ENCODE assay signal across 3 cellular contexts in the genomic region with DNA sequence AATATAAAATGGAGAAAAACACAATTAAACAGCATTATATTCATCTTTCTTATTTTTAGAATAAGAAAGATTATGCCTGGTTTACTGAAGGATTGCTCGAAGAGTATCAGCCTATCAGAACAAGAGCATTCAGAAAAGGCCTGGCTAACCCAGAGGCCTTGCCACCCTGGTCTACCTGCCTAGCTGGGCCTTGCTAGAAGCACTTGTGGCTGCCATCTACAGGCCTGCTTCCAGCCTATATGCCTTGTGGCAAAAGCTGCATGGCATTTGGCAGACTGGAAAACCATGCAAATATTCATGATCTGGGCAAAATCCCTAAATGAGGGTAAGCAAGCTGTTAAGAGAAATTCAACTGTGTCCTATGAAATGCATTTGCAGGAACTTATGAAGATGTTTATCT.
TF ChIP-seq lines count a peak whose summit lies in the region.

No MANE protein-coding gene starts in this region.

TF ChIP-seq in SK-N-SH treated with all-trans-retinoic acid at 6 μM for 48 hours, 23 proteins besides CTCF, POLR2A, EP300 and RAD21:
- no peak for TF ChIP-seq BACH2 (CRISPR knock-in tag; IDR thresholded peaks at IDR 0.05; ENCODE audit: borderline replicate concordance)
- TF ChIP-seq, protein P1, sequence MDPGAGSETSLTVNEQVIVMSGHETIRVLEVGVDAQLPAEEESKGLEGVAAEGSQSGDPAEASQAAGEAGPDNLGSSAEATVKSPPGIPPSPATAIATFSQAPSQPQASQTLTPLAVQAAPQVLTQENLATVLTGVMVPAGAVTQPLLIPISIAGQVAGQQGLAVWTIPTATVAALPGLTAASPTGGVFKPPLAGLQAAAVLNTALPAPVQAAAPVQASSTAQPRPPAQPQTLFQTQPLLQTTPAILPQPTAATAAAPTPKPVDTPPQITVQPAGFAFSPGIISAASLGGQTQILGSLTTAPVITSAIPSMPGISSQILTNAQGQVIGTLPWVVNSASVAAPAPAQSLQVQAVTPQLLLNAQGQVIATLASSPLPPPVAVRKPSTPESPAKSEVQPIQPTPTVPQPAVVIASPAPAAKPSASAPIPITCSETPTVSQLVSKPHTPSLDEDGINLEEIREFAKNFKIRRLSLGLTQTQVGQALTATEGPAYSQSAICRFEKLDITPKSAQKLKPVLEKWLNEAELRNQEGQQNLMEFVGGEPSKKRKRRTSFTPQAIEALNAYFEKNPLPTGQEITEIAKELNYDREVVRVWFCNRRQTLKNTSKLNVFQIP (CRISPR knock-in tag; IDR thresholded peaks at IDR 0.05; ENCODE audit: borderline replicate concordance, low read depth), result no peak
- no peak for TF ChIP-seq CSDC2 (CRISPR knock-in tag; IDR thresholded peaks at IDR 0.05)
- TF ChIP-seq RARB (CRISPR knock-in tag; IDR thresholded peaks at IDR 0.05), result no peak
- TF ChIP-seq TOX (CRISPR knock-in tag; IDR thresholded peaks at IDR 0.05; ENCODE audit: borderline replicate concordance), result no peak
- no peak for TF ChIP-seq OSR1 (CRISPR knock-in tag; IDR thresholded peaks at IDR 0.05)
- no peak for TF ChIP-seq SNAI2 (CRISPR knock-in tag; IDR thresholded peaks at IDR 0.05)
- no peak for TF ChIP-seq ZNF8 (CRISPR knock-in tag; IDR thresholded peaks at IDR 0.05)
- TF ChIP-seq ZNF565 (CRISPR knock-in tag; conservative IDR thresholded peaks at IDR 0.05; ENCODE audit: low read depth), result no peak
- TF ChIP-seq ZFP30 (CRISPR knock-in tag; IDR thresholded peaks at IDR 0.05), result no peak
- TF ChIP-seq ZFP3 (CRISPR knock-in tag; IDR thresholded peaks at IDR 0.05), result no peak
- TF ChIP-seq PPARA (CRISPR knock-in tag; IDR thresholded peaks at IDR 0.05; ENCODE audit: borderline replicate concordance), result no peak
- no peak for TF ChIP-seq ZC3H10 (CRISPR knock-in tag; IDR thresholded peaks at IDR 0.05)
- no peak for TF ChIP-seq TCF4 (CRISPR knock-in tag; IDR thresholded peaks at IDR 0.05; ENCODE audit: borderline replicate concordance)
- TF ChIP-seq ZNF70 (CRISPR knock-in tag; IDR thresholded peaks at IDR 0.05), result no peak
- no peak for TF ChIP-seq GLIS3 (CRISPR knock-in tag; IDR thresholded peaks at IDR 0.05)
- TF ChIP-seq, protein P2, sequence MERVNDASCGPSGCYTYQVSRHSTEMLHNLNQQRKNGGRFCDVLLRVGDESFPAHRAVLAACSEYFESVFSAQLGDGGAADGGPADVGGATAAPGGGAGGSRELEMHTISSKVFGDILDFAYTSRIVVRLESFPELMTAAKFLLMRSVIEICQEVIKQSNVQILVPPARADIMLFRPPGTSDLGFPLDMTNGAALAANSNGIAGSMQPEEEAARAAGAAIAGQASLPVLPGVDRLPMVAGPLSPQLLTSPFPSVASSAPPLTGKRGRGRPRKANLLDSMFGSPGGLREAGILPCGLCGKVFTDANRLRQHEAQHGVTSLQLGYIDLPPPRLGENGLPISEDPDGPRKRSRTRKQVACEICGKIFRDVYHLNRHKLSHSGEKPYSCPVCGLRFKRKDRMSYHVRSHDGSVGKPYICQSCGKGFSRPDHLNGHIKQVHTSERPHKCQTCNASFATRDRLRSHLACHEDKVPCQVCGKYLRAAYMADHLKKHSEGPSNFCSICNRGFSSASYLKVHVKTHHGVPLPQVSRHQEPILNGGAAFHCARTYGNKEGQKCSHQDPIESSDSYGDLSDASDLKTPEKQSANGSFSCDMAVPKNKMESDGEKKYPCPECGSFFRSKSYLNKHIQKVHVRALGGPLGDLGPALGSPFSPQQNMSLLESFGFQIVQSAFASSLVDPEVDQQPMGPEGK (CRISPR knock-in tag; IDR thresholded peaks at IDR 0.05; ENCODE audit: borderline replicate concordance), result no peak
TF ChIP-seq in SK-N-SH treated with all-trans-retinoic acid at 6 μM for 48 hours: peak in this region for 0.

TF ChIP-seq in SK-N-SH, 30 proteins besides CTCF, POLR2A, EP300 and RAD21 (continues in another document):
- TF ChIP-seq CHD2 (IDR thresholded peaks at IDR 0.05; ENCODE audit: low read length, partially characterized antibody) (no peak), NFIC (IDR thresholded peaks at IDR 0.05; ENCODE audit: borderline replicate concordance) (no peak), FOXJ3 (CRISPR knock-in tag; IDR thresholded peaks at IDR 0.05) (no peak), EZH2phosphoT487 (IDR thresholded peaks at IDR 0.05; ENCODE audit: borderline replicate concordance, low read depth) (no peak), FOXM1 (IDR thresholded peaks at IDR 0.05; ENCODE audit: low read depth) (no peak), GATA2 (CRISPR knock-in tag; IDR thresholded peaks at IDR 0.05) (no peak), FOSL2 (IDR thresholded peaks at IDR 0.05; ENCODE audit: borderline replicate concordance, low read depth) (no peak), TEAD4 (IDR thresholded peaks at IDR 0.05; ENCODE audit: borderline replicate concordance, insufficient read depth) (no peak), RXRA (IDR thresholded peaks at IDR 0.05; ENCODE audit: borderline replicate concordance, low read depth) (no peak)
- TF ChIP-seq, protein P3, sequence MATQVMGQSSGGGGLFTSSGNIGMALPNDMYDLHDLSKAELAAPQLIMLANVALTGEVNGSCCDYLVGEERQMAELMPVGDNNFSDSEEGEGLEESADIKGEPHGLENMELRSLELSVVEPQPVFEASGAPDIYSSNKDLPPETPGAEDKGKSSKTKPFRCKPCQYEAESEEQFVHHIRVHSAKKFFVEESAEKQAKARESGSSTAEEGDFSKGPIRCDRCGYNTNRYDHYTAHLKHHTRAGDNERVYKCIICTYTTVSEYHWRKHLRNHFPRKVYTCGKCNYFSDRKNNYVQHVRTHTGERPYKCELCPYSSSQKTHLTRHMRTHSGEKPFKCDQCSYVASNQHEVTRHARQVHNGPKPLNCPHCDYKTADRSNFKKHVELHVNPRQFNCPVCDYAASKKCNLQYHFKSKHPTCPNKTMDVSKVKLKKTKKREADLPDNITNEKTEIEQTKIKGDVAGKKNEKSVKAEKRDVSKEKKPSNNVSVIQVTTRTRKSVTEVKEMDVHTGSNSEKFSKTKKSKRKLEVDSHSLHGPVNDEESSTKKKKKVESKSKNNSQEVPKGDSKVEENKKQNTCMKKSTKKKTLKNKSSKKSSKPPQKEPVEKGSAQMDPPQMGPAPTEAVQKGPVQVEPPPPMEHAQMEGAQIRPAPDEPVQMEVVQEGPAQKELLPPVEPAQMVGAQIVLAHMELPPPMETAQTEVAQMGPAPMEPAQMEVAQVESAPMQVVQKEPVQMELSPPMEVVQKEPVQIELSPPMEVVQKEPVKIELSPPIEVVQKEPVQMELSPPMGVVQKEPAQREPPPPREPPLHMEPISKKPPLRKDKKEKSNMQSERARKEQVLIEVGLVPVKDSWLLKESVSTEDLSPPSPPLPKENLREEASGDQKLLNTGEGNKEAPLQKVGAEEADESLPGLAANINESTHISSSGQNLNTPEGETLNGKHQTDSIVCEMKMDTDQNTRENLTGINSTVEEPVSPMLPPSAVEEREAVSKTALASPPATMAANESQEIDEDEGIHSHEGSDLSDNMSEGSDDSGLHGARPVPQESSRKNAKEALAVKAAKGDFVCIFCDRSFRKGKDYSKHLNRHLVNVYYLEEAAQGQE (IDR thresholded peaks at IDR 0.05; ENCODE audit: low read depth, low read length), result no peak
- TF ChIP-seq, protein P4, sequence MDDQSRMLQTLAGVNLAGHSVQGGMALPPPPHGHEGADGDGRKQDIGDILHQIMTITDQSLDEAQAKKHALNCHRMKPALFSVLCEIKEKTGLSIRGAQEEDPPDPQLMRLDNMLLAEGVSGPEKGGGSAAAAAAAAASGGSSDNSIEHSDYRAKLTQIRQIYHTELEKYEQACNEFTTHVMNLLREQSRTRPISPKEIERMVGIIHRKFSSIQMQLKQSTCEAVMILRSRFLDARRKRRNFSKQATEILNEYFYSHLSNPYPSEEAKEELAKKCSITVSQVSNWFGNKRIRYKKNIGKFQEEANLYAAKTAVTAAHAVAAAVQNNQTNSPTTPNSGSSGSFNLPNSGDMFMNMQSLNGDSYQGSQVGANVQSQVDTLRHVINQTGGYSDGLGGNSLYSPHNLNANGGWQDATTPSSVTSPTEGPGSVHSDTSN (IDR thresholded peaks at IDR 0.05), result no peak
- TF ChIP-seq, protein P5, sequence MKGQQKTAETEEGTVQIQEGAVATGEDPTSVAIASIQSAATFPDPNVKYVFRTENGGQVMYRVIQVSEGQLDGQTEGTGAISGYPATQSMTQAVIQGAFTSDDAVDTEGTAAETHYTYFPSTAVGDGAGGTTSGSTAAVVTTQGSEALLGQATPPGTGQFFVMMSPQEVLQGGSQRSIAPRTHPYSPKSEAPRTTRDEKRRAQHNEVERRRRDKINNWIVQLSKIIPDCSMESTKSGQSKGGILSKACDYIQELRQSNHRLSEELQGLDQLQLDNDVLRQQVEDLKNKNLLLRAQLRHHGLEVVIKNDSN (IDR thresholded peaks at IDR 0.05; ENCODE audit: borderline replicate concordance, low read depth), result no peak
- TF ChIP-seq, protein P6, sequence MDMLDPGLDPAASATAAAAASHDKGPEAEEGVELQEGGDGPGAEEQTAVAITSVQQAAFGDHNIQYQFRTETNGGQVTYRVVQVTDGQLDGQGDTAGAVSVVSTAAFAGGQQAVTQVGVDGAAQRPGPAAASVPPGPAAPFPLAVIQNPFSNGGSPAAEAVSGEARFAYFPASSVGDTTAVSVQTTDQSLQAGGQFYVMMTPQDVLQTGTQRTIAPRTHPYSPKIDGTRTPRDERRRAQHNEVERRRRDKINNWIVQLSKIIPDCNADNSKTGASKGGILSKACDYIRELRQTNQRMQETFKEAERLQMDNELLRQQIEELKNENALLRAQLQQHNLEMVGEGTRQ (IDR thresholded peaks at IDR 0.05; ENCODE audit: borderline replicate concordance, low read depth, low read length), result no peak
- TF ChIP-seq, protein P7, sequence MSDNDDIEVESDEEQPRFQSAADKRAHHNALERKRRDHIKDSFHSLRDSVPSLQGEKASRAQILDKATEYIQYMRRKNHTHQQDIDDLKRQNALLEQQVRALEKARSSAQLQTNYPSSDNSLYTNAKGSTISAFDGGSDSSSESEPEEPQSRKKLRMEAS (IDR thresholded peaks at IDR 0.05; ENCODE audit: low read depth), result no peak

TF ChIP-seq in H1, 55 proteins besides CTCF, POLR2A, EP300 and RAD21:
- TF ChIP-seq CTBP2 (IDR thresholded peaks at IDR 0.05; ENCODE audit: borderline replicate concordance, insufficient read depth, insufficient read length, low read length) (no peak), NRF1 (IDR thresholded peaks at IDR 0.05; ENCODE audit: low read depth, low read length) (no peak), EGR1 (IDR thresholded peaks at IDR 0.05; ENCODE audit: borderline replicate concordance, low read depth, low read length) (no peak), HDAC2 (IDR thresholded peaks at IDR 0.05; ENCODE audit: borderline replicate concordance in 1 of 2, low read depth in 2 of 2, low read length in 2 of 2) (no peak), KDM1A (IDR thresholded peaks at IDR 0.05; ENCODE audit: borderline replicate concordance, low read length) (no peak), BACH1 (IDR thresholded peaks at IDR 0.05; ENCODE audit: low read length) (no peak)
- TF ChIP-seq, protein P7 (IDR thresholded peaks at IDR 0.05), result no peak
- TF ChIP-seq, protein P8, sequence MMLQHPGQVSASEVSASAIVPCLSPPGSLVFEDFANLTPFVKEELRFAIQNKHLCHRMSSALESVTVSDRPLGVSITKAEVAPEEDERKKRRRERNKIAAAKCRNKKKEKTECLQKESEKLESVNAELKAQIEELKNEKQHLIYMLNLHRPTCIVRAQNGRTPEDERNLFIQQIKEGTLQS (IDR thresholded peaks at IDR 0.05; ENCODE audit: insufficient read depth, low read depth, low read length), result no peak
- TF ChIP-seq, protein P6 (IDR thresholded peaks at IDR 0.05; ENCODE audit: low read length), result no peak
